In the genomic region with DNA sequence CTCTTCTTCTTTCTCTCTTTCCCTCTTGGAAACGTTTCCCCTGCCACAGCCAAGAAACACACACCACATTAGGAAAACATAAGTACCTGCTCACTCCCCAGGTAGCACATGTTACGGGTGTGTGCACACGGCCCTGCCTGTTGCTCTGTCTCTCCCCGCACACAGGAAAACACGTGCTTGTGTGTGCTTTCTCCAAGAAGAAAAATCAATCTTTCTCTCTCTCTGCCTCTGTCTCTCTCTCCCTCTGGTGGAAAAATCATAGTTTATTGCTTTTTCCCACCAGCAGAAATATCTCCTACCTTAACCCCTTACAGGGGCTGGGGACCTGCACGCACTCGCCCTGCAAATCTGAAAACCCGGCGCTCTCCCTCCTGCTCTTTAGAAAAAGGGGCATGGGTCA, we compare ENCODE assay signal across 8 cellular contexts.
A peak's percentile ranks its signal among the peaks of the same experiment; 100 is the strongest.
DNase-seq lines count a peak whose midpoint lies in the region; ATAC-seq and TF ChIP-seq lines count a peak whose summit lies in the region.

No MANE protein-coding gene starts in this region.

- H3K4me3 ChIP-seq in iPS-15b (ENCODE audit: low read depth, low read length): peak overlapping the region; percentile 23

- H3K4me1 ChIP-seq in iPS-15b (ENCODE audit: control insufficient read depth, insufficient read depth, low read length): no peaks in the 10 kb centered on the region

- no peak overlapping the region for H3K4me3 Mint-ChIP-seq in type B pancreatic cell

- no peaks in the 10 kb centered on the region for H3K36me3 Mint-ChIP-seq in type B pancreatic cell

- H3K4me1 Mint-ChIP-seq in type B pancreatic cell (ENCODE audit: unreplicated experiment): peaks cover 20% of the 10 kb centered on the region

- no peaks in the 10 kb centered on the region for H3K36me3 ChIP-seq in iPS-15b (ENCODE audit: control insufficient read depth, insufficient read depth, low read length)

- peak; percentile 24 to 29 for ATAC-seq in left cardiac atrium
- no peak for ATAC-seq in left ventricle myocardium superior
- ATAC-seq in GM19463 (IDR thresholded peaks at IDR 0.05; ENCODE audit: unreplicated experiment): no peak

- no peaks in the 10 kb centered on the region for H3K9me3 ChIP-seq in iPS-15b (ENCODE audit: control insufficient read depth, insufficient read depth, low read length)

- H3K9ac ChIP-seq in iPS-15b (ENCODE audit: low read depth, low read length): no peak overlapping the region

- peak; percentile 18 for TF ChIP-seq CTCF in type B pancreatic cell (conservative IDR thresholded peaks at IDR 0.05)

- H3K27me3 ChIP-seq in iPS-15b (ENCODE audit: control insufficient read depth, insufficient read depth, low read length): peaks cover 27% of the 10 kb centered on the region

- intact Hi-C loops in left cardiac atrium (cut with DNase I) (loop anchor here in 1 of 2 donors (2.0 to 10.0 kb wide), 2 partner anchors 308 to 532 kb away; no protein-coding TSS in a partner anchor), left ventricle myocardium superior (cut with micrococcal nuclease) (loop anchor here (10.0 kb wide), 2 partner anchors 168 to 528 kb away; no protein-coding TSS in a partner anchor)

- H3K27ac Mint-ChIP-seq in type B pancreatic cell: no peak overlapping the region

- peaks cover 30% of the 10 kb centered on the region for H3K27me3 Mint-ChIP-seq in type B pancreatic cell

- no peaks in the 10 kb centered on the region for H3K9me3 Mint-ChIP-seq in type B pancreatic cell

- DNase-seq in left cardiac atrium (no peak), left ventricle myocardium superior (no peak), RPMI8226 (peak; percentile 53), type B pancreatic cell (ENCODE audit: extremely low spot score, unreplicated experiment) (no peak), NK-92 (lab: John Stamatoyannopoulos, UW; ENCODE audit: unreplicated experiment) (no peak), kidney tubule cell (ENCODE audit: low spot score) (no peak)

Comparison
In these comparisons a context has a peak if more than half of its experiments do, and no peak if none do; other contexts are left out.
1. ATAC-seq: peak in left cardiac atrium (2 of 2); none in left ventricle myocardium superior (single experiment) and GM19463 (single experiment).